In genomic region chr5:3597002-3597726, GRCh38 we compare ENCODE assay signal across 12 cellular contexts. TPM values are rescaled to one million over a fixed set of nuclear protein-coding genes. Genes with fewer than 3 reads are reported as not detected.
DNase-seq lines count a peak whose midpoint lies in the region; ATAC-seq and TF ChIP-seq lines count a peak whose summit lies in the region.
"Had no signal": no experiment of that assay in that cellular context is flagged by ENCODE, and none has a peak within 500 bp of the region (broad histone marks: within the 10 kb centered on the region; RNA-seq: fewer than 3 reads in every experiment).

No MANE protein-coding gene starts in this region.

- H3K27me3 ChIP-seq in SJCRH30, result no peaks in the 10 kb centered on the region

- DNase-seq in GM03348 (ENCODE audit: low spot score) (peak; percentile 43), SJCRH30 (peak; percentile 11 to 22), foreskin fibroblast (peak in 1 of 2 donors; percentile 42), neural crest cell (ENCODE audit: low read depth, low spot score) (no peak), NOMO-1 treated with dmso at 0.1 percent for 144 hours (lab: John Stamatoyannopoulos, UW; ENCODE audit: unreplicated experiment) (no peak), NCI-H187 (lab: John Stamatoyannopoulos, UW) (no peak)
- DNase-seq: activated B cell treated with CpG ODN at 0.5 μM for 24 hours; CD8-positive, alpha-beta memory T cell; RPMI8226 had no signal

- ATAC-seq in HG03108 (IDR thresholded peaks at IDR 0.05; ENCODE audit: unreplicated experiment), result no peak
- no peak for ATAC-seq in GM18861 (IDR thresholded peaks at IDR 0.05; ENCODE audit: unreplicated experiment)

- H3K36me3 Mint-ChIP-seq in neural crest cell (ENCODE audit: low read depth), result peaks cover 10% of the 10 kb centered on the region

- H3K27me3 Mint-ChIP-seq in neural crest cell (ENCODE audit: low read depth), result peaks cover 82% of the 10 kb centered on the region

- H3K4me1 ChIP-seq in SJCRH30, result no peaks in the 10 kb centered on the region

- H3K27ac ChIP-seq in SJCRH30, result peak overlapping the region; percentile 49

- no peaks in the 10 kb centered on the region for H3K36me3 ChIP-seq in SJCRH30

- peaks cover 49% of the 10 kb centered on the region for H3K4me1 Mint-ChIP-seq in neural crest cell
- H3K4me1 Mint-ChIP-seq: activated B cell treated with CpG ODN at 0.5 μM for 24 hours had no signal

- H3K27ac Mint-ChIP-seq in neural crest cell (ENCODE audit: unreplicated experiment), result peak overlapping the region; percentile 92
- H3K27ac Mint-ChIP-seq: activated B cell treated with CpG ODN at 0.5 μM for 24 hours; CD8-positive, alpha-beta memory T cell; dendritic cell treated with granulocyte-macrophage colony-stimulating factor and Interleukin-4, amounts not matched to agents 40 ng/mL and 50 ng/mL, for 4 days had no signal

- H3K4me3 ChIP-seq in SJCRH30 (peak overlapping the region; percentile 68), foreskin fibroblast (ENCODE audit: low read depth in 1 of 2, low read length in 2 of 2) (peak overlapping the region; percentile 49 to 58)

- H3K9me3 Mint-ChIP-seq in neural crest cell, result no peaks in the 10 kb centered on the region
- H3K9me3 Mint-ChIP-seq: activated B cell treated with CpG ODN at 0.5 μM for 24 hours; dendritic cell treated with granulocyte-macrophage colony-stimulating factor and Interleukin-4, amounts not matched to agents 40 ng/mL and 50 ng/mL, for 4 days had no signal

- TF ChIP-seq CTCF in foreskin fibroblast (IDR thresholded peaks at IDR 0.05; ENCODE audit: low read depth, low read length) (no peak), neural crest cell (conservative IDR thresholded peaks at IDR 0.05) (no peak)

- H3K4me3 Mint-ChIP-seq in neural crest cell, result peak overlapping the region; percentile 97
- H3K4me3 Mint-ChIP-seq: activated B cell treated with CpG ODN at 0.5 μM for 24 hours; dendritic cell treated with granulocyte-macrophage colony-stimulating factor and Interleukin-4, amounts not matched to agents 40 ng/mL and 50 ng/mL, for 4 days had no signal

- no peaks in the 10 kb centered on the region for H3K9me3 ChIP-seq in SJCRH30 (replicated peaks)

RNA-seq across cellular contexts. Expression of gene IRX1, which starts 1.5 kb away (rescaled TPM):
- 4.0 and 4.9 TPM in 2 replicates for total RNA-seq in SJCRH30 (2014; rRNA removed; shearing (Covaris generic))
- total RNA-seq in neural crest cell, result 24.8 and 26.1 TPM in 2 replicates
- total RNA-seq: activated B cell treated with CpG ODN at 0.5 μM for 24 hours; CD8-positive, alpha-beta memory T cell had no signal

Comparison
In these comparisons a context has a peak if more than half of its experiments do, and no peak if none do; other contexts are left out.
1. DNase-seq: peak in GM03348 (single experiment) and SJCRH30 (2 of 2); none in neural crest cell (single experiment), NOMO-1 treated with dmso at 0.1 percent for 144 hours (single experiment) and NCI-H187 (0 of 2).